ENCODE assay signal across 20 cellular contexts in genomic region chr22:37401401-37401859, GRCh38. TPM values are rescaled to one million over a fixed set of nuclear protein-coding genes. Genes with fewer than 3 reads are reported as not detected.
A peak's percentile ranks its signal among the peaks of the same experiment; 100 is the strongest.
DNase-seq lines count a peak whose midpoint lies in the region; ATAC-seq, FAIRE-seq and TF ChIP-seq lines count a peak whose summit lies in the region.
"Had no signal": no experiment of that assay in that cellular context is flagged by ENCODE, and none has a peak within 500 bp of the region (broad histone marks: within the 10 kb centered on the region; RNA-seq: fewer than 3 reads in every experiment).

No MANE protein-coding gene starts in this region.

- H3K27ac Mint-ChIP-seq in astrocyte (ENCODE audit: unreplicated experiment) = no peak overlapping the region
- no peak overlapping the region for H3K27ac Mint-ChIP-seq in naive thymus-derived CD4-positive, alpha-beta T cell
- no peak overlapping the region for H3K27ac Mint-ChIP-seq in WTC11
- H3K27ac Mint-ChIP-seq: activated CD4-positive, alpha-beta T cell treated with anti-CD3 and anti-CD28 coated beads, Interleukin-2, amount 10 ng/mL, durations not matched to agents 24 days and 14 days; activated naive CD4-positive, alpha-beta T cell treated with anti-CD3 and anti-CD28 coated beads, Interleukin-2, amount 50 U/mL, for 24 hours; stimulated activated memory B cell treated with anti-CD40 and anti-IgM and Interleukin-4, amounts not matched to agents 10 μg/mL and 1 μg/mL and 100 μg/mL, for 72 hours had no signal

- H3K4me2 ChIP-seq in astrocyte (ENCODE audit: low read length) = no peak overlapping the region
- H3K4me2 ChIP-seq: smooth muscle cell had no signal

- no peak overlapping the region for H3K9ac ChIP-seq in astrocyte (ENCODE audit: low read length)

- H3K36me3 ChIP-seq in astrocyte (ENCODE audit: insufficient read depth, low read length) = no peaks in the 10 kb centered on the region
- no peaks in the 10 kb centered on the region for H3K36me3 ChIP-seq in testis (ENCODE audit: low read depth, missing control alignments)
- H3K36me3 ChIP-seq in naive thymus-derived CD4-positive, alpha-beta T cell (ENCODE audit: control insufficient read depth in 2 of 3, insufficient read depth in 3 of 3, low read length in 3 of 3) = no peaks in the 10 kb centered on the region
- H3K36me3 ChIP-seq: cardiac muscle cell, gastrocnemius medialis, MG63, SJSA1 had no signal

- intact Hi-C loops in testis (cut with DNase I; ENCODE audit: low total_unique reads) = no loop called here
- intact Hi-C loops in naive thymus-derived CD4-positive, alpha-beta T cell (cut with micrococcal nuclease) = no loop called here

- no peak for FAIRE-seq in astrocyte (lab: Jason Lieb, UNC)
- FAIRE-seq: HepG2 had no signal

- H3K4me1 Mint-ChIP-seq in astrocyte (ENCODE audit: low read depth, unreplicated experiment) = no peaks in the 10 kb centered on the region
- no peaks in the 10 kb centered on the region for H3K4me1 Mint-ChIP-seq in naive thymus-derived CD4-positive, alpha-beta T cell
- peaks cover 22% of the 10 kb centered on the region for H3K4me1 Mint-ChIP-seq in WTC11
- H3K4me1 Mint-ChIP-seq: activated CD4-positive, alpha-beta T cell treated with anti-CD3 and anti-CD28 coated beads, Interleukin-2, amount 10 ng/mL, durations not matched to agents 24 days and 14 days; activated naive CD4-positive, alpha-beta T cell treated with anti-CD3 and anti-CD28 coated beads, Interleukin-2, amount 50 U/mL, for 24 hours; stimulated activated memory B cell treated with anti-CD40 and anti-IgM and Interleukin-4, amounts not matched to agents 10 μg/mL and 1 μg/mL and 100 μg/mL, for 72 hours had no signal

- CTCF ChIA-PET in naive thymus-derived CD4-positive, alpha-beta T cell (lab: Charles Lee) = no interaction called here
- CTCF ChIA-PET in WTC11 (lab: Charles Lee) = interaction anchor here (0.8 to 2.6 kb wide), 7 partner anchors 24 to 141 kb away, joined by 3 to 12 read pairs (median 4); no protein-coding TSS in a partner anchor

- H3K27me3 Mint-ChIP-seq in astrocyte (ENCODE audit: low read depth, unreplicated experiment) (peaks cover 64% of the 10 kb centered on the region), WTC11 (ENCODE audit: low read depth) (no peaks in the 10 kb centered on the region)
- H3K27me3 Mint-ChIP-seq in naive thymus-derived CD4-positive, alpha-beta T cell = peaks cover 0 to 7% (median 3%) of the 10 kb centered on the region in 5 donors
- H3K27me3 Mint-ChIP-seq: activated CD4-positive, alpha-beta T cell treated with anti-CD3 and anti-CD28 coated beads, Interleukin-2, amount 10 ng/mL, durations not matched to agents 24 days and 14 days had no signal

- H3K9me3 Mint-ChIP-seq in astrocyte (ENCODE audit: unreplicated experiment) (no peaks in the 10 kb centered on the region), WTC11 (no peaks in the 10 kb centered on the region)
- H3K9me3 Mint-ChIP-seq in naive thymus-derived CD4-positive, alpha-beta T cell = no peaks in the 10 kb centered on the region
- H3K9me3 Mint-ChIP-seq: activated CD4-positive, alpha-beta T cell treated with anti-CD3 and anti-CD28 coated beads, Interleukin-2, amount 10 ng/mL, durations not matched to agents 24 days and 14 days; activated naive CD4-positive, alpha-beta T cell treated with anti-CD3 and anti-CD28 coated beads, Interleukin-2, amount 50 U/mL, for 24 hours; stimulated activated memory B cell treated with anti-CD40 and anti-IgM and Interleukin-4, amounts not matched to agents 10 μg/mL and 1 μg/mL and 100 μg/mL, for 72 hours had no signal

- no peak for TF ChIP-seq POLR2A in testis (IDR thresholded peaks at IDR 0.05)

- H2AFZ ChIP-seq in astrocyte (ENCODE audit: low read depth, low read length) = no peak overlapping the region

- DNase-seq in astrocyte (ENCODE audit: low read depth) (peak; percentile 53), fibroblast of peridontal ligament (ENCODE audit: extremely low read depth) (peak; percentile 42), left kidney (ENCODE audit: low read depth, low spot score) (peak; percentile 86), testis (peak; percentile 38), WTC11 (ENCODE audit: low spot score) (no peak)
- no peak for DNase-seq in naive thymus-derived CD4-positive, alpha-beta T cell
- DNase-seq: activated CD4-positive, alpha-beta T cell treated with anti-CD3 and anti-CD28 coated beads, Interleukin-2, amount 10 ng/mL, durations not matched to agents 24 days and 14 days; gastrocnemius medialis; NCI-H187; T-helper 9 cell; trophoblast cell had no signal

- H3K9me3 ChIP-seq in astrocyte (ENCODE audit: insufficient read depth, low read depth, low read length) (no peaks in the 10 kb centered on the region), testis (no peaks in the 10 kb centered on the region)
- H3K9me3 ChIP-seq in naive thymus-derived CD4-positive, alpha-beta T cell (ENCODE audit: control insufficient read depth in 2 of 3, low read length in 3 of 3) = no peaks in the 10 kb centered on the region
- H3K9me3 ChIP-seq: gastrocnemius medialis, MG63, SJSA1 had no signal

- peaks cover 9% of the 10 kb centered on the region for H4K20me1 ChIP-seq in astrocyte (ENCODE audit: insufficient read depth, low read length)

- no peaks in the 10 kb centered on the region for H3K79me2 ChIP-seq in astrocyte (ENCODE audit: insufficient read depth, low read length)

- POLR2A ChIA-PET in naive thymus-derived CD4-positive, alpha-beta T cell (lab: Charles Lee) = interaction anchor here (0.6 kb wide), 1 partner anchor 103 kb away, joined by 3 read pairs; no protein-coding TSS in a partner anchor
- POLR2A ChIA-PET in WTC11 (lab: Charles Lee) = no interaction called here

- no peak for ATAC-seq in HG03342 (IDR thresholded peaks at IDR 0.05; ENCODE audit: unreplicated experiment)
- ATAC-seq in naive thymus-derived CD4-positive, alpha-beta T cell = no peak
- ATAC-seq in HG02610 (IDR thresholded peaks at IDR 0.05; ENCODE audit: unreplicated experiment) = no peak
- no peak for ATAC-seq in WTC11
- ATAC-seq: gastrocnemius medialis; HepG2; stimulated activated memory B cell treated with anti-CD40 and anti-IgM and Interleukin-4, amounts not matched to agents 10 μg/mL and 1 μg/mL and 100 μg/mL, for 72 hours had no signal

- no peak overlapping the region for H3K4me3 Mint-ChIP-seq in astrocyte (ENCODE audit: unreplicated experiment)
- no peak overlapping the region for H3K4me3 Mint-ChIP-seq in naive thymus-derived CD4-positive, alpha-beta T cell
- H3K4me3 Mint-ChIP-seq in WTC11 = no peak overlapping the region
- H3K4me3 Mint-ChIP-seq: activated CD4-positive, alpha-beta T cell treated with anti-CD3 and anti-CD28 coated beads, Interleukin-2, amount 10 ng/mL, durations not matched to agents 24 days and 14 days; activated naive CD4-positive, alpha-beta T cell treated with anti-CD3 and anti-CD28 coated beads, Interleukin-2, amount 50 U/mL, for 24 hours; stimulated activated memory B cell treated with anti-CD40 and anti-IgM and Interleukin-4, amounts not matched to agents 10 μg/mL and 1 μg/mL and 100 μg/mL, for 72 hours had no signal

- H3K36me3 Mint-ChIP-seq in astrocyte (ENCODE audit: low read depth, unreplicated experiment) (no peaks in the 10 kb centered on the region), WTC11 (no peaks in the 10 kb centered on the region)
- H3K36me3 Mint-ChIP-seq in naive thymus-derived CD4-positive, alpha-beta T cell = no peaks in the 10 kb centered on the region
- H3K36me3 Mint-ChIP-seq: activated naive CD4-positive, alpha-beta T cell treated with anti-CD3 and anti-CD28 coated beads, Interleukin-2, amount 50 U/mL, for 24 hours; stimulated activated memory B cell treated with anti-CD40 and anti-IgM and Interleukin-4, amounts not matched to agents 10 μg/mL and 1 μg/mL and 100 μg/mL, for 72 hours had no signal

- no peak overlapping the region for H3K27ac ChIP-seq in astrocyte (ENCODE audit: low read depth, low read length)
- no peak overlapping the region for H3K27ac ChIP-seq in testis
- no peak overlapping the region for H3K27ac ChIP-seq in naive thymus-derived CD4-positive, alpha-beta T cell (ENCODE audit: low read depth, low read length)
- H3K27ac ChIP-seq: cardiac muscle cell, gastrocnemius medialis, SJSA1 had no signal

- H3K4me3 ChIP-seq in astrocyte (ENCODE audit: insufficient read depth, low read depth, low read length) (no peak overlapping the region), testis (no peak overlapping the region)
- no peak overlapping the region for H3K4me3 ChIP-seq in naive thymus-derived CD4-positive, alpha-beta T cell (ENCODE audit: low read length)
- H3K4me3 ChIP-seq: cardiac muscle cell, gastrocnemius medialis, MG63, SJSA1, smooth muscle cell had no signal

- peaks cover 2% of the 10 kb centered on the region for H3K27me3 ChIP-seq in astrocyte (ENCODE audit: insufficient read depth, low read length)
- H3K27me3 ChIP-seq in testis = no peaks in the 10 kb centered on the region
- H3K27me3 ChIP-seq in naive thymus-derived CD4-positive, alpha-beta T cell (ENCODE audit: control insufficient read depth in 2 of 2, insufficient read depth in 2 of 2, low read length in 2 of 2) = no peaks in the 10 kb centered on the region
- H3K27me3 ChIP-seq: cardiac muscle cell, MG63, SJSA1 had no signal

- no peak for TF ChIP-seq CTCF in astrocyte (IDR thresholded peaks at IDR 0.05; ENCODE audit: insufficient read depth, low read depth, low read length)
- TF ChIP-seq CTCF in testis (IDR thresholded peaks at IDR 0.05) = no peak
- TF ChIP-seq CTCF in WTC11 (IDR thresholded peaks at IDR 0.05) = no peak

- WGBS in testis, 2 donors = 39 to 56% methylated on average over 4 to 10 of the region's 10 CpGs

- no peaks in the 10 kb centered on the region for H3K4me1 ChIP-seq in astrocyte (ENCODE audit: insufficient read depth, low read length)
- no peaks in the 10 kb centered on the region for H3K4me1 ChIP-seq in testis
- no peaks in the 10 kb centered on the region for H3K4me1 ChIP-seq in naive thymus-derived CD4-positive, alpha-beta T cell (ENCODE audit: control insufficient read depth in 2 of 2, insufficient read depth in 2 of 2, low read length in 2 of 2)
- H3K4me1 ChIP-seq: gastrocnemius medialis, SJSA1 had no signal

RNA-seq across cellular contexts. Expression of gene ELFN2, which starts 25.8 kb away (rescaled TPM):
- 2.8 and 3.0 TPM in 2 replicates for total RNA-seq in astrocyte
- total RNA-seq in testis = 1 to 10 TPM; 5.3 to 5.7 TPM
- polyA plus RNA-seq in testis (ENCODE audit: insufficient read depth, low read depth, low replicate concordance) = 4.8 TPM
- total RNA-seq in naive thymus-derived CD4-positive, alpha-beta T cell = under 1 TPM; 0.10 to 0.66 (median 0.57) TPM
- not detected for polyA plus RNA-seq in naive thymus-derived CD4-positive, alpha-beta T cell
- 0.87 to 1.8 TPM (median 1.5 TPM) in 3 replicates for total RNA-seq in WTC11 (2021)
- total RNA-seq: HepG2 had no signal
- polyA plus RNA-seq: cardiac muscle cell had no signal

Comparison
In these comparisons a context has a peak if more than half of its experiments do, and no peak if none do; other contexts are left out.
1. DNase-seq: peak in astrocyte (single experiment), fibroblast of peridontal ligament (single experiment), left kidney (single experiment) and testis (single experiment); none in naive thymus-derived CD4-positive, alpha-beta T cell (0 of 9) and WTC11 (single experiment).